Comparison of ENCODE assay signal across 16 cellular contexts in genomic region chr15:56844892-56845291, GRCh38.
DNase-seq lines count a peak whose midpoint lies in the region; ATAC-seq and TF ChIP-seq lines count a peak whose summit lies in the region.
"Had no signal": no experiment of that assay in that cellular context is flagged by ENCODE, and none has a peak within 500 bp of the region (broad histone marks: within the 10 kb centered on the region; RNA-seq: fewer than 3 reads in every experiment).

No MANE protein-coding gene starts in this region.

- H3K79me2 ChIP-seq in HCT116 (ENCODE audit: insufficient read depth, low read length) (no peaks in the 10 kb centered on the region), OCI-LY7 (ENCODE audit: insufficient read depth, low read depth, low read length) (no peaks in the 10 kb centered on the region)

- RAD21 ChIA-PET in HCT116 (lab: Charles Lee; ENCODE audit: low non-redundant PET in 1 of 2, low total read pairs in 2 of 2, uncharacterized antibody in 2 of 2, unreplicated experiment in 2 of 2) = no interaction called here

- H3K4me1 ChIP-seq in HCT116 (ENCODE audit: control insufficient read depth in 1 of 2, insufficient read depth in 2 of 2, low read length in 2 of 2) = no peaks in the 10 kb centered on the region
- peaks cover 3% of the 10 kb centered on the region for H3K4me1 ChIP-seq in OCI-LY7 (ENCODE audit: insufficient read depth, low read length, poor library complexity, severe bottlenecking)
- no peaks in the 10 kb centered on the region for H3K4me1 ChIP-seq in right atrium auricular region
- H3K4me1 ChIP-seq: SJSA1 had no signal

- intact Hi-C loops in HCT116 (cut with micrococcal nuclease) (no loop called here), OCI-LY7 (cut with micrococcal nuclease; ENCODE audit: unreplicated experiment) (no loop called here)

- H2AFZ ChIP-seq in HCT116 (ENCODE audit: low read depth, low read length, poor library complexity, severe bottlenecking) (peak overlapping the region; percentile 18), OCI-LY7 (ENCODE audit: low read length) (peak overlapping the region; percentile 47)

- no peak for ATAC-seq in HCT116
- no peak for ATAC-seq in stimulated activated memory B cell treated with anti-CD40 and anti-IgM and Interleukin-4, amounts not matched to agents 10 μg/mL and 1 μg/mL and 100 μg/mL, for 72 hours
- ATAC-seq in HG03095 (IDR thresholded peaks at IDR 0.05; ENCODE audit: unreplicated experiment) = no peak
- ATAC-seq: Panc1 had no signal

- H3K4me3 Mint-ChIP-seq in stimulated activated memory B cell treated with anti-CD40 and anti-IgM and Interleukin-4, amounts not matched to agents 10 μg/mL and 1 μg/mL and 100 μg/mL, for 72 hours = no peak overlapping the region
- H3K4me3 Mint-ChIP-seq: CD8-positive, alpha-beta memory T cell; HFFc6 had no signal

- no peaks in the 10 kb centered on the region for H3K9me3 Mint-ChIP-seq in stimulated activated memory B cell treated with anti-CD40 and anti-IgM and Interleukin-4, amounts not matched to agents 10 μg/mL and 1 μg/mL and 100 μg/mL, for 72 hours
- H3K9me3 Mint-ChIP-seq: CD8-positive, alpha-beta memory T cell; HFFc6 had no signal

- no peak overlapping the region for H3K4me3 ChIP-seq in HCT116 (replicated peaks in 1 of 2; ENCODE audit: low read depth in 1 of 2, low read length in 2 of 2)
- no peak overlapping the region for H3K4me3 ChIP-seq in OCI-LY7 (ENCODE audit: low read depth, low read length, poor library complexity, severe bottlenecking)
- no peak overlapping the region for H3K4me3 ChIP-seq in right atrium auricular region
- H3K4me3 ChIP-seq: SJSA1 had no signal

- BruUV-seq in HCT116 (replicated peaks; lab: Mats Ljungman, UMichigan) (no TSS peak), OCI-LY7 (replicated peaks; lab: Mats Ljungman, UMichigan) (no TSS peak)

- H4K20me1 ChIP-seq in HCT116 (ENCODE audit: insufficient read depth) (no peaks in the 10 kb centered on the region), OCI-LY7 (ENCODE audit: insufficient read depth, low read length) (no peaks in the 10 kb centered on the region)

- peaks cover 6% of the 10 kb centered on the region for H3K4me1 Mint-ChIP-seq in stimulated activated memory B cell treated with anti-CD40 and anti-IgM and Interleukin-4, amounts not matched to agents 10 μg/mL and 1 μg/mL and 100 μg/mL, for 72 hours
- H3K4me1 Mint-ChIP-seq: CD8-positive, alpha-beta memory T cell had no signal

- no peaks in the 10 kb centered on the region for H3K27me3 ChIP-seq in HCT116 (ENCODE audit: insufficient read depth, low read length)
- H3K27me3 ChIP-seq in right atrium auricular region = no peaks in the 10 kb centered on the region
- H3K27me3 ChIP-seq: SJSA1 had no signal

- H3K27me3 Mint-ChIP-seq in stimulated activated memory B cell treated with anti-CD40 and anti-IgM and Interleukin-4, amounts not matched to agents 10 μg/mL and 1 μg/mL and 100 μg/mL, for 72 hours = no peaks in the 10 kb centered on the region

- CTCF ChIA-PET in HCT116 (lab: Charles Lee) = interaction anchor here (1.0 kb wide), 1 partner anchor 23 kb away, joined by 3 read pairs; no protein-coding TSS in a partner anchor
- CTCF ChIA-PET in OCI-LY7 (lab: Charles Lee; ENCODE audit: unreplicated experiment) = no interaction called here

- H3K36me3 ChIP-seq in HCT116 (ENCODE audit: control insufficient read depth in 1 of 2, insufficient read depth in 2 of 2, low read length in 2 of 2) (no peaks in the 10 kb centered on the region), OCI-LY7 (ENCODE audit: insufficient read depth, low read length) (no peaks in the 10 kb centered on the region), right atrium auricular region (no peaks in the 10 kb centered on the region)
- H3K36me3 ChIP-seq: SJSA1 had no signal

- POLR2A ChIA-PET in HCT116 (lab: Charles Lee) = no interaction called here
- POLR2A ChIA-PET in OCI-LY7 (lab: Charles Lee) = interaction anchor here (1.0 kb wide), 1 partner anchor 28 kb away, joined by 3 read pairs; no protein-coding TSS in a partner anchor

- H3K4me2 ChIP-seq in HCT116 (ENCODE audit: low read length) (no peak overlapping the region), OCI-LY7 (ENCODE audit: low read length) (no peak overlapping the region)

- TF ChIP-seq CTCF in HCT116 (IDR thresholded peaks at IDR 0.05 in 2 of 3, conservative IDR thresholded peaks at IDR 0.05 in 1 of 3; ENCODE audit: borderline replicate concordance in 1 of 3, insufficient read depth in 1 of 3, low read depth in 2 of 3, low read length in 2 of 3) = no peak
- no peak for TF ChIP-seq CTCF in OCI-LY7 (conservative IDR thresholded peaks at IDR 0.05; ENCODE audit: low read length)
- no peak for TF ChIP-seq CTCF in right atrium auricular region (IDR thresholded peaks at IDR 0.05)

- H3K27ac ChIP-seq in HCT116 (ENCODE audit: low read depth, low read length) (no peak overlapping the region), OCI-LY7 (ENCODE audit: low read depth, low read length, poor library complexity, severe bottlenecking) (no peak overlapping the region), right atrium auricular region (no peak overlapping the region)
- H3K27ac ChIP-seq: SJSA1 had no signal

- no peak for TF ChIP-seq RAD21 in HCT116 (IDR thresholded peaks at IDR 0.05; ENCODE audit: low read depth)

- H3K36me3 Mint-ChIP-seq in stimulated activated memory B cell treated with anti-CD40 and anti-IgM and Interleukin-4, amounts not matched to agents 10 μg/mL and 1 μg/mL and 100 μg/mL, for 72 hours = peaks cover 6% of the 10 kb centered on the region

- peak overlapping the region; percentile 23 for H3K27ac Mint-ChIP-seq in stimulated activated memory B cell treated with anti-CD40 and anti-IgM and Interleukin-4, amounts not matched to agents 10 μg/mL and 1 μg/mL and 100 μg/mL, for 72 hours
- H3K27ac Mint-ChIP-seq: HFFc6 had no signal

- DNase-seq in HCT116 (ENCODE audit: low read depth, low spot score) (no peak), OCI-LY7 (ENCODE audit: low spot score) (peak; percentile 11), dermis blood vessel endothelial cell (peak; percentile 8), right atrium auricular region (ENCODE audit: low spot score) (no peak)
- no peak for DNase-seq in activated naive CD4-positive, alpha-beta T cell treated with Interleukin-2 at 50 U/mL for 16 hours
- DNase-seq: ACHN; C1 segment of cervical spinal cord; CD8-positive, alpha-beta memory T cell; DMS79 treated with DMSO at 0.1 percent for 48 hours; HFFc6; NCI-H1694 treated with DMSO at 0.1 percent for 48 hours; NCI-H510A had no signal

- H3K9me2 ChIP-seq in HCT116 (ENCODE audit: insufficient read depth) (no peaks in the 10 kb centered on the region), OCI-LY7 (ENCODE audit: insufficient read depth, low read length) (no peaks in the 10 kb centered on the region)

- no peak for TF ChIP-seq POLR2A in HCT116 (IDR thresholded peaks at IDR 0.05; ENCODE audit: borderline replicate concordance, extremely low read depth, insufficient read depth, insufficient read length)

- no peak overlapping the region for H3K9ac ChIP-seq in HCT116 (ENCODE audit: low read length)

- no peaks in the 10 kb centered on the region for H3K9me3 ChIP-seq in HCT116 (ENCODE audit: control insufficient read depth in 1 of 2, insufficient read depth in 1 of 2, low read depth in 1 of 2, low read length in 2 of 2)
- no peaks in the 10 kb centered on the region for H3K9me3 ChIP-seq in OCI-LY7 (ENCODE audit: low read length)
- H3K9me3 ChIP-seq in right atrium auricular region = no peaks in the 10 kb centered on the region
- H3K9me3 ChIP-seq: SJSA1 had no signal

TF ChIP-seq in HCT116, 20 proteins besides CTCF, POLR2A, EP300 and RAD21 (continues in another document):
- TF ChIP-seq EZH2phosphoT487 (IDR thresholded peaks at IDR 0.05; ENCODE audit: borderline replicate concordance) (no peak), MAX (IDR thresholded peaks at IDR 0.05) (no peak), ZFX (IDR thresholded peaks at IDR 0.05) (no peak), ZNF274 (IDR thresholded peaks at IDR 0.05; ENCODE audit: low read depth, low read length) (no peak), SIN3A (IDR thresholded peaks at IDR 0.05; ENCODE audit: low read depth) (no peak), JUND (IDR thresholded peaks at IDR 0.05) (no peak), EZH2 (IDR thresholded peaks at IDR 0.05) (no peak), SRF (IDR thresholded peaks at IDR 0.05; ENCODE audit: low read depth) (no peak), ATF3 (IDR thresholded peaks at IDR 0.05) (no peak), EGR1 (IDR thresholded peaks at IDR 0.05; ENCODE audit: low read depth) (no peak), ZBTB33 (IDR thresholded peaks at IDR 0.05; ENCODE audit: extremely low read depth, insufficient replicate concordance, low read length) (no peak), CBX3 (IDR thresholded peaks at IDR 0.05; ENCODE audit: low read depth) (no peak)

Comparison
In these comparisons a context has a peak if more than half of its experiments do, and no peak if none do; other contexts are left out.
1. DNase-seq: peak in OCI-LY7 (single experiment) and dermis blood vessel endothelial cell (single experiment); none in HCT116 (single experiment), activated naive CD4-positive, alpha-beta T cell treated with Interleukin-2 at 50 U/mL for 16 hours (single experiment) and right atrium auricular region (single experiment).